ENCODE assay signal across 8 cellular contexts in genomic region chr10:72355214-72355555, GRCh38. TPM values are rescaled to one million over a fixed set of nuclear protein-coding genes. Genes with fewer than 3 reads are reported as not detected.
A peak's percentile ranks its signal among the peaks of the same experiment; 100 is the strongest.
DNase-seq lines count a peak whose midpoint lies in the region; ATAC-seq and TF ChIP-seq lines count a peak whose summit lies in the region.

No MANE protein-coding gene starts in this region.

- peaks cover 22 to 52% (median 40%) of the 10 kb centered on the region in 3 donors for H3K4me1 Mint-ChIP-seq in naive B cell

- in situ Hi-C loops in GM13976 (cut with MboI; ENCODE audit: low sequenced_read_pairs, unreplicated experiment) = loop anchor here (25.0 kb wide), 2 partner anchors 707 to 807 kb away; partner anchors contain the start of genes ECD and FAM149B1

- H3K36me3 Mint-ChIP-seq in naive B cell = peaks cover 0 to 7% of the 10 kb centered on the region in 2 donors

- no peaks in the 10 kb centered on the region for H3K27me3 Mint-ChIP-seq in naive B cell

- H3K27ac Mint-ChIP-seq in naive B cell = peak overlapping the region; percentile 97 to 99 (median 98)

- DNase-seq in AG04449 (ENCODE audit: low read depth, low spot score) = no peak
- DNase-seq in caudate nucleus (lab: John Stamatoyannopoulos, UW) = no peak
- no peak for DNase-seq in naive B cell
- no peak for DNase-seq in GM13976 (ENCODE audit: low spot score)
- DNase-seq in GM20000 (ENCODE audit: low spot score) = no peak
- no peak for DNase-seq in activated CD8-positive, alpha-beta memory T cell treated with anti-CD3 and anti-CD28 coated beads, Interleukin-2, amount 50 U/mL, for 4 hours

- CTCF ChIA-PET in AG04449 (lab: Yijun Ruan, JAX) = interaction anchor here (1.1 to 4.6 kb wide), 4 partner anchors 9 to 521 kb away, joined by 3 to 35 read pairs (median 8); no protein-coding TSS in a partner anchor

- TF ChIP-seq CTCF in AG04449 (IDR thresholded peaks at IDR 0.05; ENCODE audit: insufficient read depth, low read length, missing control alignments) (no peak), GM13976 (IDR thresholded peaks at IDR 0.05; ENCODE audit: borderline replicate concordance, control extremely low read depth, extremely low read depth, insufficient read depth, missing control alignments) (no peak), GM20000 (IDR thresholded peaks at IDR 0.05; ENCODE audit: extremely low read depth, missing control alignments) (no peak)

- POLR2A ChIA-PET in AG04449 (lab: Yijun Ruan, JAX) = interaction anchor here (0.7 to 2.7 kb wide), 3 partner anchors 10 to 916 kb away, joined by 3 to 11 read pairs (median 4); partner anchors contain the start of gene DDIT4

- peak overlapping the region; percentile 100 for H3K4me3 ChIP-seq in AG04449 (ENCODE audit: low read depth, low read length)

- no peaks in the 10 kb centered on the region for H3K9me3 Mint-ChIP-seq in naive B cell

- ATAC-seq in HG03571 (IDR thresholded peaks at IDR 0.05; ENCODE audit: unreplicated experiment) = peak; percentile 3
- ATAC-seq in naive B cell (ENCODE audit: low read depth in 2 of 2) = no peak
- ATAC-seq in HG03045 (IDR thresholded peaks at IDR 0.05; ENCODE audit: unreplicated experiment) = no peak

- H3K4me3 Mint-ChIP-seq in naive B cell = peak overlapping the region; percentile 94 to 100 (median 98)

- peak overlapping the region; percentile 100 for H3K27ac ChIP-seq in caudate nucleus (ENCODE audit: low read depth, low read length)

RNA-seq across cellular contexts. Expression of gene DNAJB12, which starts 0.5 kb away (rescaled TPM):
- polyA plus RNA-seq in naive B cell (ENCODE audit: low read depth in 6 of 6) = 10 to 100 TPM; 15.7 to 28.4 (median 18.6) TPM
